9 cellular contexts compared by ENCODE assay signal in genomic region chr7:132655071-132655761, GRCh38.
A peak's percentile ranks its signal among the peaks of the same experiment; 100 is the strongest.
DNase-seq lines count a peak whose midpoint lies in the region; ATAC-seq, FAIRE-seq and TF ChIP-seq lines count a peak whose summit lies in the region.
"Had no signal": no experiment of that assay in that cellular context is flagged by ENCODE, and none has a peak within 500 bp of the region (broad histone marks: within the 10 kb centered on the region; RNA-seq: fewer than 3 reads in every experiment).

No MANE protein-coding gene starts in this region.

- H4K8ac ChIP-seq in H1 (ENCODE audit: extremely low read depth, insufficient read depth, low read length) = no peak overlapping the region

- no peaks in the 10 kb centered on the region for H3K27me3 Mint-ChIP-seq in activated CD4-positive, alpha-beta T cell treated with anti-CD3 and anti-CD28 coated beads for 36 hours
- peaks cover 23% of the 10 kb centered on the region for H3K27me3 Mint-ChIP-seq in type B pancreatic cell

- H3K9me2 ChIP-seq in neural cell (ENCODE audit: insufficient read depth, low read length) = no peaks in the 10 kb centered on the region

- H3K4ac ChIP-seq in H1 (replicated peaks; ENCODE audit: insufficient read length, low read depth, low read length) = no peak overlapping the region

- no peak overlapping the region for H2BK15ac ChIP-seq in H1 (ENCODE audit: low read length)

- POLR2A ChIA-PET in activated CD4-positive, alpha-beta T cell treated with anti-CD3 and anti-CD28 coated beads for 36 hours (lab: Charles Lee) = no interaction called here
- POLR2A ChIA-PET in H1 (lab: Charles Lee; ENCODE audit: partially characterized antibody) = interaction anchor here (1.3 kb wide), 1 partner anchor 10 kb away, joined by 3 read pairs; no protein-coding TSS in a partner anchor

- H3K4me3 ChIP-seq in H1 (ENCODE audit: extremely low read depth in 1 of 4, insufficient read depth in 2 of 4, low read depth in 3 of 4, low read length in 4 of 4) = peak overlapping the region; percentile 29 to 53 (median 42); a peak in 5 of 8 replicates
- peak overlapping the region; percentile 13 for H3K4me3 ChIP-seq in neural cell (ENCODE audit: low read length)
- H3K4me3 ChIP-seq: A549 had no signal

- no peak overlapping the region for H4K5ac ChIP-seq in H1 (ENCODE audit: insufficient read length, low read depth, low read length)

- peak; percentile 1 to 9 for DNase-seq in activated CD4-positive, alpha-beta T cell treated with anti-CD3 and anti-CD28 coated beads for 24 hours (ENCODE audit: low read depth in 2 of 2)
- DNase-seq in activated CD4-positive, alpha-beta T cell treated with anti-CD3 and anti-CD28 coated beads for 1 hour = no peak
- peak; percentile 81 for DNase-seq in activated CD4-positive, alpha-beta T cell treated with anti-CD3 and anti-CD28 coated beads for 36 hours
- peak in 1 of 2 experiments; percentile 55 for DNase-seq in H1 (ENCODE audit: low read depth in 1 of 2, low spot score in 2 of 2)
- no peak for DNase-seq in type B pancreatic cell (ENCODE audit: extremely low spot score, unreplicated experiment)
- DNase-seq in A172 (ENCODE audit: low spot score) = no peak

- no peaks in the 10 kb centered on the region for H3K79me2 ChIP-seq in H1 (ENCODE audit: control insufficient read depth in 1 of 2, insufficient read depth in 2 of 2, low read length in 2 of 2)
- no peaks in the 10 kb centered on the region for H3K79me2 ChIP-seq in neural cell (replicated peaks; ENCODE audit: insufficient read depth, low read length)

- H3K36me3 ChIP-seq in H1 (ENCODE audit: control insufficient read depth in 2 of 4, insufficient read depth in 4 of 4, low read length in 3 of 4) (no peaks in the 10 kb centered on the region), neural cell (ENCODE audit: insufficient read depth, low read length) (no peaks in the 10 kb centered on the region)

- TF ChIP-seq CTCF in H1 (IDR thresholded peaks at IDR 0.05; ENCODE audit: control extremely low read depth in 1 of 3, insufficient read depth in 1 of 3, low read depth in 1 of 3, low read length in 3 of 3) (no peak), neural cell (IDR thresholded peaks at IDR 0.05; ENCODE audit: poor library complexity, severe bottlenecking) (no peak), type B pancreatic cell (conservative IDR thresholded peaks at IDR 0.05) (no peak)

- intact Hi-C loops in activated CD4-positive, alpha-beta T cell treated with anti-CD3 and anti-CD28 coated beads for 36 hours (cut with DNase I, micrococcal nuclease) = loop anchor here (1.0 to 5.0 kb wide), 3 partner anchors 11 to 427 kb away; partner anchors contain the start of gene CHCHD3 (in 1 of the 2)

- H3K4me2 ChIP-seq in H1 (ENCODE audit: insufficient read depth in 1 of 2, low read depth in 2 of 2, low read length in 2 of 2) (peak overlapping the region; percentile 62 to 74), neural cell (ENCODE audit: low read length) (no peak overlapping the region)
- H3K4me2 ChIP-seq: A549 had no signal

- TF ChIP-seq RAD21 in H1 (IDR thresholded peaks at IDR 0.05 in 1 of 2, conservative IDR thresholded peaks at IDR 0.05 in 1 of 2; ENCODE audit: low read depth in 2 of 2, low read length in 2 of 2) (no peak), neural cell (conservative IDR thresholded peaks at IDR 0.05) (no peak)

- H3K56ac ChIP-seq in H1 (replicated peaks; ENCODE audit: insufficient read length, low read depth, low read length) = no peak overlapping the region

- peak overlapping the region; percentile 74; the same call in 1 of the 2 replicates for H2BK20ac ChIP-seq in H1 (ENCODE audit: low read length)

- 0 out of 2 replicates have a peak, but pooled peaks cover 3% of the 10 kb centered on the region for H3K23me2 ChIP-seq in H1 (ENCODE audit: low read depth, low read length)

- peak overlapping the region; percentile 51 for H3K4me3 Mint-ChIP-seq in activated CD4-positive, alpha-beta T cell treated with anti-CD3 and anti-CD28 coated beads for 36 hours
- H3K4me3 Mint-ChIP-seq in type B pancreatic cell = peak overlapping the region; percentile 75

- peak overlapping the region; percentile 26; the same call in 1 of the 2 replicates for H2BK5ac ChIP-seq in H1 (ENCODE audit: low read depth, low read length)

- no peak overlapping the region for H3K27ac ChIP-seq in H1 (ENCODE audit: low read depth, low read length)
- no peak overlapping the region for H3K27ac ChIP-seq in neural cell (ENCODE audit: low read length)
- H3K27ac ChIP-seq: A549 had no signal

- peak; percentile 7 for FAIRE-seq in H1 (lab: Jason Lieb, UNC)
- FAIRE-seq: A549 had no signal

- ATAC-seq in activated CD4-positive, alpha-beta T cell treated with anti-CD3 and anti-CD28 coated beads for 36 hours = peak; percentile 76
- ATAC-seq in HG03280 (IDR thresholded peaks at IDR 0.05; ENCODE audit: unreplicated experiment) = no peak
- ATAC-seq: A549 had no signal

- no peak overlapping the region for H3K23ac ChIP-seq in H1 (ENCODE audit: insufficient read length)

- H3K9me3 Mint-ChIP-seq in activated CD4-positive, alpha-beta T cell treated with anti-CD3 and anti-CD28 coated beads for 36 hours (ENCODE audit: low read depth) = peaks cover 17% of the 10 kb centered on the region
- H3K9me3 Mint-ChIP-seq in type B pancreatic cell = no peaks in the 10 kb centered on the region

- H2AFZ ChIP-seq in H1 (ENCODE audit: low read length) = peak overlapping the region; percentile 96
- H2AFZ ChIP-seq in neural cell (ENCODE audit: low read depth, low read length) = no peak overlapping the region

- no peaks in the 10 kb centered on the region for H3K9me3 ChIP-seq in H1 (ENCODE audit: insufficient read depth in 2 of 2, low read depth in 1 of 2, low read length in 1 of 2)
- no peaks in the 10 kb centered on the region for H3K9me3 ChIP-seq in neural cell (ENCODE audit: low read length)
- H3K9me3 ChIP-seq: A549 had no signal

- no peaks in the 10 kb centered on the region for H4K20me1 ChIP-seq in H1 (replicated peaks in 1 of 2; ENCODE audit: control insufficient read depth in 1 of 2, insufficient read depth in 2 of 2, low read length in 2 of 2)
- H4K20me1 ChIP-seq in neural cell (ENCODE audit: insufficient read depth) = no peaks in the 10 kb centered on the region

- WGBS in H1 (ENCODE audit: extremely low coverage in 1 of 2, insufficient coverage in 1 of 2, insufficient read length in 1 of 2, insufficient replicate concordance in 2 of 2, low coverage in 1 of 2, low lambda C conversion rate in 2 of 2, missing lambda C conversion rate in 1 of 2), 2 experiments = 12% methylated on average over 13 of the region's 13 CpGs; no CpG with 5 or more reads in 1 of the 2 experiments

- no peak overlapping the region for H4K91ac ChIP-seq in H1 (replicated peaks; ENCODE audit: insufficient read length, low read length)

- H3F3A ChIP-seq in neural cell (ENCODE audit: insufficient read depth, low read length, poor library complexity, severe bottlenecking) = no peaks in the 10 kb centered on the region

- no peak overlapping the region for H3K9ac ChIP-seq in H1 (replicated peaks in 1 of 4; ENCODE audit: extremely low read depth in 1 of 4, low read depth in 3 of 4, low read length in 3 of 4)
- H3K9ac ChIP-seq in neural cell (ENCODE audit: low read length) = no peak overlapping the region

- no peak for TF ChIP-seq POLR2A in H1 (IDR thresholded peaks at IDR 0.05; ENCODE audit: control extremely low read depth in 1 of 2, low read depth in 2 of 2, low read length in 2 of 2)

- TF ChIP-seq EP300 in H1 (IDR thresholded peaks at IDR 0.05; ENCODE audit: borderline replicate concordance in 1 of 2, low read depth in 2 of 2, low read length in 2 of 2) (no peak), neural cell (conservative IDR thresholded peaks at IDR 0.05; ENCODE audit: poor library complexity, severe bottlenecking) (no peak)

- CTCF ChIA-PET in activated CD4-positive, alpha-beta T cell treated with anti-CD3 and anti-CD28 coated beads for 36 hours (lab: Charles Lee) = interaction anchor here (0.9 to 2.5 kb wide), 4 partner anchors 11 to 75 kb away, joined by 3 to 14 read pairs (median 4); no protein-coding TSS in a partner anchor
- CTCF ChIA-PET in H1 (lab: Charles Lee; ENCODE audit: partially characterized antibody) = interaction anchor here (0.6 to 4.2 kb wide), 24 partner anchors 10 to 1622 kb away, joined by 3 to 23 read pairs (median 4); partner anchors contain the start of gene PLXNA4

- H2BK120ac ChIP-seq in H1 (replicated peaks; ENCODE audit: low read depth, low read length) = no peak overlapping the region

- H2AK5ac ChIP-seq in H1 (ENCODE audit: low read depth, low read length) = no peak overlapping the region

- H3K4me1 ChIP-seq in H1 (replicated peaks in 1 of 4; ENCODE audit: control insufficient read depth in 3 of 4, insufficient read depth in 4 of 4, low read length in 3 of 4) = peaks cover 3 to 10% (median 4%) of the 10 kb centered on the region in 4 experiments; a peak in 6 of 7 replicates

- H3K79me1 ChIP-seq in H1 (ENCODE audit: low read depth, low read length) = no peaks in the 10 kb centered on the region

- H3K4me1 Mint-ChIP-seq in activated CD4-positive, alpha-beta T cell treated with anti-CD3 and anti-CD28 coated beads for 36 hours = peaks cover 48% of the 10 kb centered on the region
- peaks cover 10% of the 10 kb centered on the region for H3K4me1 Mint-ChIP-seq in type B pancreatic cell (ENCODE audit: unreplicated experiment)

- H3K27me3 ChIP-seq in H1 (replicated peaks in 1 of 4; ENCODE audit: control insufficient read depth in 3 of 4, extremely low read depth in 1 of 4, insufficient read depth in 3 of 4, low read length in 3 of 4) = no peaks in the 10 kb centered on the region
- H3K27me3 ChIP-seq in neural cell (ENCODE audit: insufficient read depth, low read depth, low read length) = no peaks in the 10 kb centered on the region

- H2BK12ac ChIP-seq in H1 (ENCODE audit: low read depth, low read length) = 0 out of 2 replicates have a peak overlapping the region, but pooled peaks have one; percentile 35

- peak overlapping the region; percentile 89 for H3K27ac Mint-ChIP-seq in activated CD4-positive, alpha-beta T cell treated with anti-CD3 and anti-CD28 coated beads for 36 hours
- peak overlapping the region; percentile 50 for H3K27ac Mint-ChIP-seq in type B pancreatic cell

- no peak overlapping the region for H3K14ac ChIP-seq in H1 (ENCODE audit: insufficient read length)

- H3K18ac ChIP-seq in H1 (ENCODE audit: extremely low read depth, low read length) = peak overlapping the region; percentile 9; the same call in 1 of the 2 replicates

- H3K36me3 Mint-ChIP-seq in activated CD4-positive, alpha-beta T cell treated with anti-CD3 and anti-CD28 coated beads for 36 hours (ENCODE audit: low read depth) = peaks cover 2% of the 10 kb centered on the region
- H3K36me3 Mint-ChIP-seq in type B pancreatic cell = no peaks in the 10 kb centered on the region

TF ChIP-seq in H1, 55 proteins besides CTCF, POLR2A, EP300 and RAD21 (continues in another document):
- TF ChIP-seq HDAC2 (IDR thresholded peaks at IDR 0.05; ENCODE audit: borderline replicate concordance in 1 of 2, low read depth in 2 of 2, low read length in 2 of 2) (0 out of 4 replicates have a peak, but pooled peaks of 1 of the 2 experiments have one; percentile 46), SIRT6 (IDR thresholded peaks at IDR 0.05; ENCODE audit: low read length) (no peak)

TF ChIP-seq in neural cell, 6 proteins besides CTCF, POLR2A, EP300 and RAD21 (continues in another document):
- TF ChIP-seq SMC3 (conservative IDR thresholded peaks at IDR 0.05; ENCODE audit: poor library complexity) (no peak), EZH2 (IDR thresholded peaks at IDR 0.05; ENCODE audit: borderline replicate concordance, insufficient read depth, low read length, poor library complexity, severe bottlenecking) (no peak)

Comparison
In these comparisons a context has a peak if more than half of its experiments do, and no peak if none do; other contexts are left out.
1. DNase-seq: peak in activated CD4-positive, alpha-beta T cell treated with anti-CD3 and anti-CD28 coated beads for 24 hours (2 of 2) and activated CD4-positive, alpha-beta T cell treated with anti-CD3 and anti-CD28 coated beads for 36 hours (single experiment); none in activated CD4-positive, alpha-beta T cell treated with anti-CD3 and anti-CD28 coated beads for 1 hour (single experiment), type B pancreatic cell (single experiment) and A172 (single experiment).